ENCODE assay signal across 15 cellular contexts in the genomic region with DNA sequence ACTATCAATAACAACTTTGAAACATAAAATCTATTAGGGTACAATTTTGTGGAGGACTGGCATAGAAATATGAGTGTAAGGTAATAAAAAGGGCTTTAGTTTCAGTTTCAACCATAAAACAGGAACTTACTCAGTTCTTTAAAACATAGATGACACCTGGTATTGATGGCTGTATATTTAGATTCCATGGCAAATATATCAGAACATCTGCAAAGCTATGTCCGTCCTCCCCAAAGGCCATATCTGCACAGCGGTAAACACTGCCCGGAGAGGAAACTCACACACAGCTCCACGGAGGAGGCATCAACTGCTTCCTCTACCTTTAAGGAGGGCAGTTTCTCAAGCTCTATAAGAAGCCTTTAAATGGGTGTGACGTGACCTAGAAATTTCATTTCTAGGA.
DNase-seq lines count a peak whose midpoint lies in the region; ATAC-seq lines count a peak whose summit lies in the region.
"Had no signal": no experiment of that assay in that cellular context is flagged by ENCODE, and none has a peak within 500 bp of the region (broad histone marks: within the 10 kb centered on the region; RNA-seq: fewer than 3 reads in every experiment).

No MANE protein-coding gene starts in this region.

- H3K27me3 Mint-ChIP-seq in stimulated activated naive B cell treated with anti-CD40 and anti-IgM and Interleukin-4, amounts not matched to agents 10 μg/mL and 1 μg/mL and 100 μg/mL, for 72 hours, result peaks cover 10 to 27% of the 10 kb centered on the region in 2 donors
- H3K27me3 Mint-ChIP-seq in activated CD4-positive, alpha-beta T cell treated with anti-CD3 and anti-CD28 coated beads for 36 hours, result peaks cover 19% of the 10 kb centered on the region

- H3K4me1 Mint-ChIP-seq in stimulated activated naive B cell treated with anti-CD40 and anti-IgM and Interleukin-4, amounts not matched to agents 10 μg/mL and 1 μg/mL and 100 μg/mL, for 72 hours, result peaks cover 0 to 3% of the 10 kb centered on the region in 2 donors
- no peaks in the 10 kb centered on the region for H3K4me1 Mint-ChIP-seq in activated CD4-positive, alpha-beta T cell treated with anti-CD3 and anti-CD28 coated beads for 36 hours

- H2AFZ ChIP-seq in Karpas-422 (ENCODE audit: low read length), result no peak overlapping the region

- DNase-seq in Karpas-422, result peak; percentile 81
- DNase-seq in RPMI8226, result peak; percentile 88
- DNase-seq in stimulated activated naive B cell treated with anti-CD40 and anti-IgM and Interleukin-4, amounts not matched to agents 10 μg/mL and 1 μg/mL and 100 μg/mL, for 72 hours, result no peak
- DNase-seq in activated CD4-positive, alpha-beta T cell treated with anti-CD3 and anti-CD28 coated beads for 36 hours, result no peak
- no peak for DNase-seq in AG20443 (ENCODE audit: low spot score)
- DNase-seq in stimulated activated CD4-positive, alpha-beta T cell treated with anti-CD3 and anti-CD28 coated beads, Interleukin-15, amount 100 ng/mL, for 24 hours, result no peak
- DNase-seq: C1 segment of cervical spinal cord; Calu3; CD4-positive, alpha-beta T cell; DMS 273 treated with DMSO at 0.1 percent for 48 hours; HCEC 1CT; HFFc6 had no signal

- H3K79me2 ChIP-seq in Karpas-422 (ENCODE audit: low read length), result no peaks in the 10 kb centered on the region

- H3K9me3 ChIP-seq in BLaER1, result peaks cover 30% of the 10 kb centered on the region
- H3K9me3 ChIP-seq in Karpas-422 (ENCODE audit: low read length), result peaks cover 10% of the 10 kb centered on the region

- intact Hi-C loops in activated CD4-positive, alpha-beta T cell treated with anti-CD3 and anti-CD28 coated beads for 36 hours (cut with DNase I, micrococcal nuclease), result no loop called here

- H3K36me3 ChIP-seq in BLaER1 (no peaks in the 10 kb centered on the region), Karpas-422 (ENCODE audit: insufficient read depth, low read length) (no peaks in the 10 kb centered on the region)

- H3K9me3 Mint-ChIP-seq in stimulated activated naive B cell treated with anti-CD40 and anti-IgM and Interleukin-4, amounts not matched to agents 10 μg/mL and 1 μg/mL and 100 μg/mL, for 72 hours, result peaks cover 23 to 25% of the 10 kb centered on the region in 2 donors
- H3K9me3 Mint-ChIP-seq in activated CD4-positive, alpha-beta T cell treated with anti-CD3 and anti-CD28 coated beads for 36 hours (ENCODE audit: low read depth), result peaks cover 26% of the 10 kb centered on the region

- H4K20me1 ChIP-seq in BLaER1 (no peaks in the 10 kb centered on the region), Karpas-422 (ENCODE audit: insufficient read depth, low read depth, low read length) (no peaks in the 10 kb centered on the region)

- H3K4me1 ChIP-seq in BLaER1 (peaks cover 16% of the 10 kb centered on the region), Karpas-422 (ENCODE audit: low read length) (peaks cover 19% of the 10 kb centered on the region)

- H3K4me3 ChIP-seq in BLaER1 (no peak overlapping the region), Karpas-422 (ENCODE audit: low read length) (no peak overlapping the region)
- H3K4me3 ChIP-seq: GM12878 had no signal

- H3K27ac ChIP-seq in BLaER1, result no peak overlapping the region
- H3K27ac ChIP-seq in Karpas-422 (ENCODE audit: low read length), result peak overlapping the region; percentile 53

- CTCF ChIA-PET in activated CD4-positive, alpha-beta T cell treated with anti-CD3 and anti-CD28 coated beads for 36 hours (lab: Charles Lee), result no interaction called here

- H3K27me3 ChIP-seq in BLaER1 (no peaks in the 10 kb centered on the region), Karpas-422 (ENCODE audit: low read length) (peaks cover 11% of the 10 kb centered on the region; the same call in 1 of the 2 replicates)

- H3K36me3 Mint-ChIP-seq in stimulated activated naive B cell treated with anti-CD40 and anti-IgM and Interleukin-4, amounts not matched to agents 10 μg/mL and 1 μg/mL and 100 μg/mL, for 72 hours, result peaks cover 0 to 2% of the 10 kb centered on the region in 2 donors
- H3K36me3 Mint-ChIP-seq in activated CD4-positive, alpha-beta T cell treated with anti-CD3 and anti-CD28 coated beads for 36 hours (ENCODE audit: low read depth), result no peaks in the 10 kb centered on the region

- H3K9ac ChIP-seq in BLaER1 (no peak overlapping the region), Karpas-422 (ENCODE audit: low read length) (no peak overlapping the region)

- no peak overlapping the region for H3K27ac Mint-ChIP-seq in stimulated activated naive B cell treated with anti-CD40 and anti-IgM and Interleukin-4, amounts not matched to agents 10 μg/mL and 1 μg/mL and 100 μg/mL, for 72 hours
- H3K27ac Mint-ChIP-seq in activated CD4-positive, alpha-beta T cell treated with anti-CD3 and anti-CD28 coated beads for 36 hours, result no peak overlapping the region
- H3K27ac Mint-ChIP-seq: CD4-positive, alpha-beta T cell; HFFc6 had no signal

- POLR2A ChIA-PET in activated CD4-positive, alpha-beta T cell treated with anti-CD3 and anti-CD28 coated beads for 36 hours (lab: Charles Lee), result no interaction called here

- H3K4me3 Mint-ChIP-seq in stimulated activated naive B cell treated with anti-CD40 and anti-IgM and Interleukin-4, amounts not matched to agents 10 μg/mL and 1 μg/mL and 100 μg/mL, for 72 hours, result no peak overlapping the region
- H3K4me3 Mint-ChIP-seq in activated CD4-positive, alpha-beta T cell treated with anti-CD3 and anti-CD28 coated beads for 36 hours, result no peak overlapping the region
- H3K4me3 Mint-ChIP-seq: CD4-positive, alpha-beta T cell; HFFc6 had no signal

- ATAC-seq in stimulated activated naive B cell treated with anti-CD40 and anti-IgM and Interleukin-4, amounts not matched to agents 10 μg/mL and 1 μg/mL and 100 μg/mL, for 72 hours (replicated peaks), result peak; percentile 56 to 60
- ATAC-seq in activated CD4-positive, alpha-beta T cell treated with anti-CD3 and anti-CD28 coated beads for 36 hours, result no peak
- ATAC-seq: GM12878, HepG2 had no signal

- H3K4me2 ChIP-seq in BLaER1, result peak overlapping the region; percentile 56
- H3K4me2 ChIP-seq in Karpas-422 (ENCODE audit: low read depth, low read length, poor library complexity, severe bottlenecking), result peak overlapping the region; percentile 44

- no peaks in the 10 kb centered on the region for H3K9me2 ChIP-seq in Karpas-422 (replicated peaks; ENCODE audit: insufficient read depth, low read length)

Comparison
In these comparisons a context has a peak if more than half of its experiments do, and no peak if none do; other contexts are left out.
1. DNase-seq: peak in Karpas-422 (single experiment) and RPMI8226 (single experiment); none in stimulated activated naive B cell treated with anti-CD40 and anti-IgM and Interleukin-4, amounts not matched to agents 10 μg/mL and 1 μg/mL and 100 μg/mL, for 72 hours (single experiment), activated CD4-positive, alpha-beta T cell treated with anti-CD3 and anti-CD28 coated beads for 36 hours (single experiment), AG20443 (single experiment) and stimulated activated CD4-positive, alpha-beta T cell treated with anti-CD3 and anti-CD28 coated beads, Interleukin-15, amount 100 ng/mL, for 24 hours (single experiment).